8 cellular contexts compared by ENCODE assay signal in the genomic region with DNA sequence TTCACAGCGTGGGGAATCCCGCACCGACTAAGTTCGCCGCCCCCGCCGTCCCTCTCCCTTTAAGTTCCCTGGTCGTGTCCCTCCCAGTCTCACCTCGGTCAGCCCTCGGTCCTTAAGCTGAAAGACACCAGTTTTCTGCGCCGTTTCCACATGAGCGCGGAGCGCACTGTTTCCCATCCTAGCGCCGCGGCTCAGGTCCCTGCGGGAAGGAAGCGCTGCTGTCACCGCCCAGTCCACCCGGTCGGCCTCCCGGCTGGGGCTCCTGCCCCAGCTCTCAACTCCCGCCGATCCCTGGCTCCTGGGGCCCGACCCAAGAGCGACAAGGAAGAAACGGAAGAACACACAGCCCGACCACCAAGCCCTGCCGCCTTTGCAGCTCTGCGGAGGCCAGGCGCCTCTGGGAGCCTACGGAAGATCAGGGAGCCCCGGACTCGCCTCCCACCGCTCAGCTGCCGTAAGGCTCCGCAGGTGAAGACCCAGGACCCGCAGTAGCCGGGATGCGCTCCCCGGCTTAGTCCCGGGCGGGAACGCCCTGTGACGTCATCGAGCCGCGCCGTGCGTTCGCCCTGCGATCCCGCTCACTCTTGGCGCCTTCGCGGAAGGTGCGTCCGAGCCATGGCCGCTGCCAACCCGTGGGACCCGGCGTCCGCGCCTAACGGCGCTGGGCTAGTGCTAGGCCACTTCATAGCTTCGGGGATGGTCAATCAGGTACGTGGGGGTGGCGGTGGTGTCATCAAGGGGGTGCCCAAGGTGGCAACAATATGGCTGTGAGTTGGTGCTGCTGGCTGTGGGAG.
DNase-seq lines count a peak whose midpoint lies in the region; ATAC-seq lines count a peak whose summit lies in the region.

Gene HAUS2, plus strand, starts transcription at position 581 of the 794 bp plus-strand sequence. Its CDS starts 35 bp downstream, at position 616.
Gene LRRC57, minus strand, starts transcription at position 536 of the 794 bp plus-strand sequence. Its CDS starts 359 bp downstream, at position 177.

- DNase-seq in NCI-H146 treated with DMSO at 0.1 percent for 48 hours (lab: John Stamatoyannopoulos, UW; ENCODE audit: unreplicated experiment), result peak; percentile 58
- peak; percentile 86 for DNase-seq in T-helper 9 cell
- peak; percentile 95 for DNase-seq in astrocyte of the hippocampus (ENCODE audit: low read depth, low spot score)
- peak; percentile 58 to 75 for DNase-seq in hippocampal formation (lab: John Stamatoyannopoulos, UW)
- DNase-seq in retina, result peak; percentile 99
- DNase-seq in amniotic stem cell (lab: John Stamatoyannopoulos, UW), result no peak

- ATAC-seq in GM18498 (IDR thresholded peaks at IDR 0.05; ENCODE audit: unreplicated experiment) (peak; percentile 81), HG02852 (IDR thresholded peaks at IDR 0.05; ENCODE audit: unreplicated experiment) (peak; percentile 75)
